Comparison of ENCODE assay signal across 7 cellular contexts in the genomic region with DNA sequence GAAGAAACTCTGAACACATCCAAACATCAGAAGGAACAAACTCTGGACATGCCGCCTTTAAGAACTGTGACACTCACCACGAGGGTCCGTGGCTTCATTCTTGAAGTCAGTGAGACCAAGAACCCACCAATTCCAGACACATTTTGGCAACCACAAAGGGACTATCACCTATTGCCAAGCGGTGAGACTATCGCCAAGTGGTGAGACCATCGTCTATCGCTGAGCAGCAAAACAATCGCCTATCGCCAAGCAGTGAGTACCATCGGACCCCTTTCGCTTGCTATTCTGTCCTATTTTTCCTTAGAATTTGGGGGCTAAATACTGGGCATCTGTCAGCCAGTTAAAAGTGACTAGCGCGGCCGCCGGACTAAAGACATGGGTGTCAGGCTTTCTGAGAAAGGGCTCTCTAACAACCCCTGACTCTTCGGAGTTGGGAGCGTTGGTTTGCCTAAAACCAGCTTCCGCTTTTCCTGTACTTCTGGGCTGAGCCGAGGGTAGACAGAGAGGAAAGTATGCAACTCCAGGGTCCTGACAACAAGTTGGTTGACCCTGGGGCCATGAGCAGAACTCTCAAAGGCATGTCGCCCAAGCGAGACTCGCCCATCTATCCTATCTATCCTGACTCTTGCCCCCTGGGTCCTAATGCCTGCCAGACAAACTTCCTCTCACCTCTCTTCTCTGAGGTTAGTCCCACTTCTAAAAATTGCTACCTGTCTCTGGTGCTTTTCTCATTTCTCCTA. TPM values are rescaled to one million over a fixed set of nuclear protein-coding genes. Genes with fewer than 3 reads are reported as not detected.
A peak's percentile ranks its signal among the peaks of the same experiment; 100 is the strongest.
DNase-seq lines count a peak whose midpoint lies in the region; ATAC-seq, FAIRE-seq and TF ChIP-seq lines count a peak whose summit lies in the region.
"Not testable (repeated sequence)": the region's sequence is repeated elsewhere in the genome, so short reads cannot be mapped to it uniquely, and the experiment has no call there.

No MANE protein-coding gene starts in this region.

- WGBS in hepatocyte (ENCODE audit: low lambda C conversion rate, missing lambda C conversion rate), result 2% methylated on average over 22 of the region's 22 CpGs
- no CpG with 5 or more reads among the region's 22 CpGs for WGBS in trophoblast cell (ENCODE audit: extremely low coverage, insufficient coverage, insufficient read length)

- H3K9ac ChIP-seq in HUES48 (ENCODE audit: low read depth, low read length); astrocyte (ENCODE audit: low read length); trophoblast cell (ENCODE audit: low read length): not testable (repeated sequence)

- peak in 1 of 34 experiments; percentile 1 for DNase-seq in T-cell
- not testable (repeated sequence) for DNase-seq in activated CD8-positive, alpha-beta T cell treated with anti-CD3 and anti-CD28 coated beads, Interleukin-2, amount 10 ng/mL, durations not matched to agents 7 days and 5 days; astrocyte (ENCODE audit: low read depth); hepatocyte (ENCODE audit: low spot score); trophoblast cell
- peak in 1 of 2 experiments; percentile 38 for DNase-seq in mesothelial cell of epicardium (ENCODE audit: low spot score in 2 of 2, unreplicated experiment in 2 of 2)

- H2BK5ac ChIP-seq in trophoblast cell (ENCODE audit: low read depth, low read length, poor library complexity), result peak overlapping the region; percentile 31

- H3K4me1 Mint-ChIP-seq in T-cell, result peaks cover 12 to 20% (median 15%) of the 10 kb centered on the region in 3 donors
- H3K4me1 Mint-ChIP-seq in activated CD8-positive, alpha-beta T cell treated with anti-CD3 and anti-CD28 coated beads, Interleukin-2, amount 10 ng/mL, durations not matched to agents 7 days and 5 days (ENCODE audit: low read depth), result peaks cover 17% of the 10 kb centered on the region
- H3K4me1 Mint-ChIP-seq in astrocyte (ENCODE audit: low read depth, unreplicated experiment), result not testable (repeated sequence)
- H3K4me1 Mint-ChIP-seq in mesothelial cell of epicardium, result peaks cover 25% of the 10 kb centered on the region

- not testable (repeated sequence) for H3K79me1 ChIP-seq in trophoblast cell (ENCODE audit: low read length)

- not testable (repeated sequence) for H3K27ac ChIP-seq in HUES48 (ENCODE audit: low read depth, low read length); astrocyte (ENCODE audit: low read depth, low read length); trophoblast cell (ENCODE audit: low read depth, low read length)
- peak overlapping the region; percentile 62 for H3K27ac ChIP-seq in hepatocyte

- not testable (repeated sequence) for FAIRE-seq in astrocyte (lab: Jason Lieb, UNC)

- H2AFZ ChIP-seq in astrocyte (ENCODE audit: low read depth, low read length); trophoblast cell (ENCODE audit: insufficient read depth, low read length, poor library complexity): not testable (repeated sequence)
- peak overlapping the region; percentile 98 for H2AFZ ChIP-seq in hepatocyte

- not testable (repeated sequence) for H3K79me2 ChIP-seq in astrocyte (ENCODE audit: insufficient read depth, low read length); hepatocyte; trophoblast cell (ENCODE audit: control insufficient read depth, insufficient read depth, low read length, poor library complexity)

- H3K36me3 Mint-ChIP-seq in T-cell; activated CD8-positive, alpha-beta T cell treated with anti-CD3 and anti-CD28 coated beads, Interleukin-2, amount 10 ng/mL, durations not matched to agents 7 days and 5 days (ENCODE audit: low read depth); astrocyte (ENCODE audit: low read depth, unreplicated experiment); mesothelial cell of epicardium: not testable (repeated sequence)

- H3K4me3 ChIP-seq in HUES48 (ENCODE audit: low read depth, low read length) (peak overlapping the region; percentile 74), hepatocyte (peak overlapping the region; percentile 84), trophoblast cell (ENCODE audit: low read depth, low read length) (peak overlapping the region; percentile 67)
- not testable (repeated sequence) for H3K4me3 ChIP-seq in astrocyte (ENCODE audit: insufficient read depth, low read depth, low read length)

- not testable (repeated sequence) for ATAC-seq in T-cell (replicated peaks in 1 of 4); activated CD8-positive, alpha-beta T cell treated with anti-CD3 and anti-CD28 coated beads, Interleukin-2, amount 10 ng/mL, durations not matched to agents 7 days and 5 days

- not testable (repeated sequence) for H3K27me3 ChIP-seq in HUES48 (ENCODE audit: control insufficient read depth, insufficient read depth, low read length); astrocyte (ENCODE audit: insufficient read depth, low read length); hepatocyte; trophoblast cell (ENCODE audit: insufficient read depth, low read length)

- not testable (repeated sequence) for H3K9me2 ChIP-seq in hepatocyte (replicated peaks; ENCODE audit: insufficient read depth)

- not testable (repeated sequence) for H3K4me1 ChIP-seq in HUES48 (ENCODE audit: control insufficient read depth, insufficient read depth, low read length); astrocyte (ENCODE audit: insufficient read depth, low read length); hepatocyte (ENCODE audit: insufficient read depth); trophoblast cell (ENCODE audit: control insufficient read depth in 1 of 2, insufficient read depth in 2 of 2, low read length in 2 of 2)

- not testable (repeated sequence) for TF ChIP-seq CTCF in astrocyte (IDR thresholded peaks at IDR 0.05; ENCODE audit: insufficient read depth, low read depth, low read length); hepatocyte (IDR thresholded peaks at IDR 0.05; ENCODE audit: poor library complexity); mesothelial cell of epicardium (IDR thresholded peaks at IDR 0.05; ENCODE audit: unreplicated experiment)

- H3K18ac ChIP-seq in trophoblast cell (ENCODE audit: low read length), result peak overlapping the region; percentile 71

- H2BK12ac ChIP-seq in trophoblast cell (ENCODE audit: low read length), result not testable (repeated sequence)

- H4K91ac ChIP-seq in trophoblast cell (ENCODE audit: low read depth, low read length), result not testable (repeated sequence)

- H3K27ac Mint-ChIP-seq in T-cell (peak overlapping the region; percentile 7 to 79), astrocyte (ENCODE audit: unreplicated experiment) (peak overlapping the region; percentile 0), mesothelial cell of epicardium (peak overlapping the region; percentile 92)
- H3K27ac Mint-ChIP-seq in activated CD8-positive, alpha-beta T cell treated with anti-CD3 and anti-CD28 coated beads, Interleukin-2, amount 10 ng/mL, durations not matched to agents 7 days and 5 days, result peak overlapping the region; percentile 35

- CTCF ChIA-PET in T-cell (lab: Charles Lee), result not testable (repeated sequence)
- CTCF ChIA-PET in activated CD8-positive, alpha-beta T cell treated with anti-CD3 and anti-CD28 coated beads, Interleukin-2, amount 10 ng/mL, durations not matched to agents 7 days and 5 days (lab: Charles Lee), result interaction anchor here (0.9 kb wide), 1 partner anchor 9 kb away, joined by 3 read pairs; no protein-coding TSS in a partner anchor

- H3K9me3 ChIP-seq in HUES48 (ENCODE audit: control insufficient read depth, insufficient read depth, low read length); astrocyte (ENCODE audit: insufficient read depth, low read depth, low read length); hepatocyte (ENCODE audit: low read depth); trophoblast cell (ENCODE audit: insufficient read depth, low read depth, low read length): not testable (repeated sequence)

- H3K4ac ChIP-seq in trophoblast cell (ENCODE audit: low read depth, low read length), result not testable (repeated sequence)

- not testable (repeated sequence) for H3K36me3 ChIP-seq in HUES48 (ENCODE audit: control insufficient read depth, insufficient read depth, low read length); astrocyte (ENCODE audit: insufficient read depth, low read length); hepatocyte (replicated peaks; ENCODE audit: insufficient read depth, low read depth); trophoblast cell (ENCODE audit: control insufficient read depth in 1 of 2, insufficient read depth in 2 of 2, low read length in 2 of 2)

- not testable (repeated sequence) for H4K20me1 ChIP-seq in astrocyte (ENCODE audit: insufficient read depth, low read length); hepatocyte (ENCODE audit: insufficient read depth, poor library complexity, severe bottlenecking)

- not testable (repeated sequence) for H2AK5ac ChIP-seq in trophoblast cell (ENCODE audit: low read length)

- H3K9me3 Mint-ChIP-seq in T-cell; activated CD8-positive, alpha-beta T cell treated with anti-CD3 and anti-CD28 coated beads, Interleukin-2, amount 10 ng/mL, durations not matched to agents 7 days and 5 days (ENCODE audit: insufficient read depth); astrocyte (ENCODE audit: unreplicated experiment); mesothelial cell of epicardium: not testable (repeated sequence)

- not testable (repeated sequence) for H2BK120ac ChIP-seq in trophoblast cell (ENCODE audit: insufficient read depth, low read length, poor library complexity)

- not testable (repeated sequence) for H3K27me3 Mint-ChIP-seq in T-cell; activated CD8-positive, alpha-beta T cell treated with anti-CD3 and anti-CD28 coated beads, Interleukin-2, amount 10 ng/mL, durations not matched to agents 7 days and 5 days (ENCODE audit: low read depth); astrocyte (ENCODE audit: low read depth, unreplicated experiment); mesothelial cell of epicardium (ENCODE audit: low read depth)

- H3K14ac ChIP-seq in trophoblast cell (ENCODE audit: low read length), result not testable (repeated sequence)

- H3K4me3 Mint-ChIP-seq in T-cell (peak overlapping the region; percentile 72 to 82 (median 79)), astrocyte (ENCODE audit: unreplicated experiment) (peak overlapping the region; percentile 86), mesothelial cell of epicardium (peak overlapping the region; percentile 95)
- peak overlapping the region; percentile 77 for H3K4me3 Mint-ChIP-seq in activated CD8-positive, alpha-beta T cell treated with anti-CD3 and anti-CD28 coated beads, Interleukin-2, amount 10 ng/mL, durations not matched to agents 7 days and 5 days

- peak overlapping the region; percentile 60 for H4K8ac ChIP-seq in trophoblast cell (ENCODE audit: low read depth, low read length)

- not testable (repeated sequence) for H4K12ac ChIP-seq in trophoblast cell (ENCODE audit: low read depth, low read length)

- POLR2A ChIA-PET in T-cell (lab: Charles Lee), result not testable (repeated sequence)
- POLR2A ChIA-PET in activated CD8-positive, alpha-beta T cell treated with anti-CD3 and anti-CD28 coated beads, Interleukin-2, amount 10 ng/mL, durations not matched to agents 7 days and 5 days (lab: Charles Lee), result interaction anchor here (0.6 kb wide), 1 partner anchor 314 kb away, joined by 4 read pairs; no protein-coding TSS in a partner anchor

- not testable (repeated sequence) for H3K23ac ChIP-seq in trophoblast cell (ENCODE audit: low read length)

- H3K4me2 ChIP-seq in astrocyte (ENCODE audit: low read length), result not testable (repeated sequence)
- H3K4me2 ChIP-seq in hepatocyte (peak overlapping the region; percentile 87), trophoblast cell (ENCODE audit: low read length) (peak overlapping the region; percentile 68)

RNA-seq across cellular contexts. Expression of a gene that starts 6.9 kb away (rescaled TPM):
- 100 to 1,000 TPM in 1 of 5 donors, 10 to 100 TPM in 4; 87.3 to 101 (median 91.4) TPM for total RNA-seq in T-cell
- 10 to 100 TPM; 61.9 to 64.6 TPM for total RNA-seq in activated CD8-positive, alpha-beta T cell treated with anti-CD3 and anti-CD28 coated beads, Interleukin-2, amount 10 ng/mL, durations not matched to agents 7 days and 5 days
- 65.5 and 79.3 TPM in 2 replicates for total RNA-seq in astrocyte
- total RNA-seq in hepatocyte, result 47.8 and 50.3 TPM in 2 replicates
- 32.7 and 33.5 TPM in 2 replicates for polyA plus RNA-seq in hepatocyte
- 81.5 to 88.4 TPM (median 86.2 TPM) in 3 replicates for total RNA-seq in mesothelial cell of epicardium
- 58.8 and 62.1 TPM in 2 replicates for polyA plus RNA-seq in trophoblast cell (2013)

Comparison
In these comparisons a context has a peak if more than half of its experiments do, and no peak if none do; other contexts are left out.
1. H3K27ac Mint-ChIP-seq: peak in every context shown above with its lines; median percentile 92 in mesothelial cell of epicardium; 43 in T-cell; 35 in activated CD8-positive, alpha-beta T cell treated with anti-CD3 and anti-CD28 coated beads, Interleukin-2, amount 10 ng/mL, durations not matched to agents 7 days and 5 days; 0 in astrocyte.